In genomic region chr18:76913583-76913982, GRCh38 we compare ENCODE assay signal across 26 cellular contexts.
DNase-seq lines count a peak whose midpoint lies in the region; ATAC-seq lines count a peak whose summit lies in the region.
"Had no signal": no experiment of that assay in that cellular context is flagged by ENCODE, and none has a peak within 500 bp of the region (broad histone marks: within the 10 kb centered on the region; RNA-seq: fewer than 3 reads in every experiment).

No MANE protein-coding gene starts in this region.

- peaks cover 40% of the 10 kb centered on the region for H3K36me3 Mint-ChIP-seq in memory B cell

- H3K4me3 Mint-ChIP-seq in memory B cell = no peak overlapping the region
- H3K4me3 Mint-ChIP-seq: activated B cell treated with CpG ODN at 0.5 μM for 24 hours; activated naive CD8-positive, alpha-beta T cell treated with anti-CD3 and anti-CD28 coated beads, Interleukin-2, amount 10 ng/mL, durations not matched to agents 7 days and 5 days; activated T-cell treated with anti-CD3 and anti-CD28 coated beads, Interleukin-2, amount 50 U/mL, for 4 hours; CD4-positive, alpha-beta T cell; dendritic cell treated with granulocyte-macrophage colony-stimulating factor and Interleukin-4, amounts not matched to agents 40 ng/mL and 50 ng/mL, for 4 days; neural progenitor cell had no signal

- ATAC-seq in memory B cell (ENCODE audit: low read depth) (no peak), HG03354 (IDR thresholded peaks at IDR 0.05; ENCODE audit: poor library complexity, severe bottlenecking, unreplicated experiment) (no peak)
- ATAC-seq: activated T-cell treated with anti-CD3 and anti-CD28 coated beads, Interleukin-2, amount 50 U/mL, for 4 hours; left lobe of liver; pancreas had no signal

- H3K27me3 Mint-ChIP-seq in memory B cell = no peaks in the 10 kb centered on the region
- H3K27me3 Mint-ChIP-seq: activated B cell treated with CpG ODN at 0.5 μM for 24 hours; activated naive CD8-positive, alpha-beta T cell treated with anti-CD3 and anti-CD28 coated beads, Interleukin-2, amount 10 ng/mL, durations not matched to agents 7 days and 5 days; CD4-positive, alpha-beta T cell; dendritic cell treated with granulocyte-macrophage colony-stimulating factor and Interleukin-4, amounts not matched to agents 40 ng/mL and 50 ng/mL, for 4 days had no signal

- no peaks in the 10 kb centered on the region for H3K9me3 Mint-ChIP-seq in memory B cell
- H3K9me3 Mint-ChIP-seq: activated B cell treated with CpG ODN at 0.5 μM for 24 hours; activated naive CD8-positive, alpha-beta T cell treated with anti-CD3 and anti-CD28 coated beads, Interleukin-2, amount 10 ng/mL, durations not matched to agents 7 days and 5 days; activated T-cell treated with anti-CD3 and anti-CD28 coated beads, Interleukin-2, amount 50 U/mL, for 4 hours; CD4-positive, alpha-beta T cell; dendritic cell treated with granulocyte-macrophage colony-stimulating factor and Interleukin-4, amounts not matched to agents 40 ng/mL and 50 ng/mL, for 4 days; neural progenitor cell had no signal

- peaks cover 11% of the 10 kb centered on the region for H3K4me1 Mint-ChIP-seq in memory B cell
- H3K4me1 Mint-ChIP-seq: activated naive CD8-positive, alpha-beta T cell treated with anti-CD3 and anti-CD28 coated beads, Interleukin-2, amount 10 ng/mL, durations not matched to agents 7 days and 5 days; neural progenitor cell had no signal

- DNase-seq in DMS153 (lab: John Stamatoyannopoulos, UW) (peak; percentile 88), NCI-H2029 (lab: John Stamatoyannopoulos, UW) (peak; percentile 25), NCI-H69 (lab: John Stamatoyannopoulos, UW) (peak; percentile 96), memory B cell (ENCODE audit: low spot score in 2 of 2) (no peak), AML-193 (lab: John Stamatoyannopoulos, UW) (no peak), anterior cingulate cortex (lab: John Stamatoyannopoulos, UW) (no peak), GOT3 (lab: John Stamatoyannopoulos, UW) (no peak)
- DNase-seq: activated B cell treated with CpG ODN at 0.5 μM for 24 hours; activated gamma-delta T cell; activated naive CD8-positive, alpha-beta T cell treated with anti-CD3 and anti-CD28 coated beads, Interleukin-2, amount 10 ng/mL, durations not matched to agents 7 days and 5 days; activated T-cell treated with anti-CD3 and anti-CD28 coated beads, Interleukin-2, amount 50 U/mL, for 4 hours; caudate nucleus; CD4-positive, alpha-beta T cell; erythroblast; H7; NCI-H1105 treated with DMSO at 0.1 percent for 48 hours; NCI-H2171; pancreas; retina; RPMI8226; stimulated activated naive CD4-positive, alpha-beta T cell treated with Interleukin-2 at 50 U/mL for 16 hours; T1000 had no signal

- H3K27ac Mint-ChIP-seq in memory B cell = peak overlapping the region; percentile 8
- H3K27ac Mint-ChIP-seq: activated B cell treated with CpG ODN at 0.5 μM for 24 hours; activated naive CD8-positive, alpha-beta T cell treated with anti-CD3 and anti-CD28 coated beads, Interleukin-2, amount 10 ng/mL, durations not matched to agents 7 days and 5 days; CD4-positive, alpha-beta T cell; dendritic cell treated with granulocyte-macrophage colony-stimulating factor and Interleukin-4, amounts not matched to agents 40 ng/mL and 50 ng/mL, for 4 days; neural progenitor cell had no signal

Comparison
In these comparisons a context has a peak if more than half of its experiments do, and no peak if none do; other contexts are left out.
1. DNase-seq: peak in DMS153 (single experiment), NCI-H2029 (single experiment) and NCI-H69 (single experiment); none in memory B cell (0 of 2), AML-193 (0 of 2), anterior cingulate cortex (0 of 58) and GOT3 (single experiment).